Comparison of ENCODE assay signal across 24 cellular contexts in genomic region chr4:130178106-130178505, GRCh38.
DNase-seq lines count a peak whose midpoint lies in the region; ATAC-seq, FAIRE-seq and TF ChIP-seq lines count a peak whose summit lies in the region.
"Had no signal": no experiment of that assay in that cellular context is flagged by ENCODE, and none has a peak within 500 bp of the region (broad histone marks: within the 10 kb centered on the region; RNA-seq: fewer than 3 reads in every experiment).

No MANE protein-coding gene starts in this region.

- H3K23me2 ChIP-seq in H1 (ENCODE audit: low read depth, low read length), result no peaks in the 10 kb centered on the region

- no peak for TF ChIP-seq CTCF in H1 (IDR thresholded peaks at IDR 0.05; ENCODE audit: control extremely low read depth in 1 of 3, insufficient read depth in 1 of 3, low read depth in 1 of 3, low read length in 3 of 3)

- no peaks in the 10 kb centered on the region for H4K20me1 ChIP-seq in H1 (replicated peaks in 1 of 2; ENCODE audit: control insufficient read depth in 1 of 2, insufficient read depth in 2 of 2, low read length in 2 of 2)
- H4K20me1 ChIP-seq: BLaER1 had no signal

- H3K14ac ChIP-seq in H1 (ENCODE audit: insufficient read length), result no peak overlapping the region

- no peak overlapping the region for H2BK120ac ChIP-seq in H1 (replicated peaks; ENCODE audit: low read depth, low read length)

- no peak overlapping the region for H2BK12ac ChIP-seq in H1 (ENCODE audit: low read depth, low read length)

- CTCF ChIA-PET in H1 (lab: Charles Lee; ENCODE audit: partially characterized antibody), result interaction anchor here (0.6 kb wide), 1 partner anchor 26 kb away, joined by 3 read pairs; no protein-coding TSS in a partner anchor

- H3K4me2 ChIP-seq in H1 (ENCODE audit: insufficient read depth in 1 of 2, low read depth in 2 of 2, low read length in 2 of 2), result no peak overlapping the region
- H3K4me2 ChIP-seq: BLaER1 had no signal

- H3K79me1 ChIP-seq in H1 (ENCODE audit: low read depth, low read length), result no peaks in the 10 kb centered on the region

- H2BK5ac ChIP-seq in H1 (ENCODE audit: low read depth, low read length), result no peak overlapping the region

- no peaks in the 10 kb centered on the region for H3K36me3 ChIP-seq in H1 (ENCODE audit: control insufficient read depth in 2 of 4, insufficient read depth in 4 of 4, low read length in 3 of 4)
- H3K36me3 ChIP-seq: BE2C, BLaER1 had no signal

- H2BK15ac ChIP-seq in H1 (ENCODE audit: low read length), result no peak overlapping the region

- no peak for TF ChIP-seq POLR2A in H1 (IDR thresholded peaks at IDR 0.05; ENCODE audit: control extremely low read depth in 1 of 2, low read depth in 2 of 2, low read length in 2 of 2)

- no peak overlapping the region for H4K8ac ChIP-seq in H1 (ENCODE audit: extremely low read depth, insufficient read depth, low read length)

- peaks cover 0 to 5% (median 0%) of the 10 kb centered on the region in 4 experiments; a peak in 1 of 7 replicates for H3K4me1 ChIP-seq in H1 (replicated peaks in 1 of 4; ENCODE audit: control insufficient read depth in 3 of 4, insufficient read depth in 4 of 4, low read length in 3 of 4)
- H3K4me1 ChIP-seq: BE2C had no signal

- no peak overlapping the region for H4K91ac ChIP-seq in H1 (replicated peaks; ENCODE audit: insufficient read length, low read length)

- no peaks in the 10 kb centered on the region for H3K79me2 ChIP-seq in H1 (ENCODE audit: control insufficient read depth in 1 of 2, insufficient read depth in 2 of 2, low read length in 2 of 2)

- no peak overlapping the region for H3K18ac ChIP-seq in H1 (ENCODE audit: extremely low read depth, low read length)

- H3K27ac ChIP-seq in H1 (ENCODE audit: low read depth, low read length), result no peak overlapping the region
- H3K27ac ChIP-seq: BLaER1 had no signal

- TF ChIP-seq EP300 in H1 (IDR thresholded peaks at IDR 0.05; ENCODE audit: borderline replicate concordance in 1 of 2, low read depth in 2 of 2, low read length in 2 of 2), result no peak

- H2AK5ac ChIP-seq in H1 (ENCODE audit: low read depth, low read length), result no peak overlapping the region

- TF ChIP-seq RAD21 in H1 (IDR thresholded peaks at IDR 0.05 in 1 of 2, conservative IDR thresholded peaks at IDR 0.05 in 1 of 2; ENCODE audit: low read depth in 2 of 2, low read length in 2 of 2), result no peak

- H3K23ac ChIP-seq in H1 (ENCODE audit: insufficient read length), result no peak overlapping the region

- H3K56ac ChIP-seq in H1 (replicated peaks; ENCODE audit: insufficient read length, low read depth, low read length), result no peak overlapping the region

- no peak for ATAC-seq in HG02759 (IDR thresholded peaks at IDR 0.05; ENCODE audit: unreplicated experiment)
- ATAC-seq: GM12878 had no signal

- no peak overlapping the region for H4K5ac ChIP-seq in H1 (ENCODE audit: insufficient read length, low read depth, low read length)

- no peak overlapping the region for H3K4ac ChIP-seq in H1 (replicated peaks; ENCODE audit: insufficient read length, low read depth, low read length)

- DNase-seq in NCI-H1417 (lab: John Stamatoyannopoulos, UW) (peak in 2 of 3 experiments; percentile 32 to 80), NCI-H1417 treated with DMSO at 0.1 percent for 48 hours (lab: John Stamatoyannopoulos, UW) (peak; percentile 38), H1 (ENCODE audit: low read depth in 1 of 2, low spot score in 2 of 2) (no peak), NCI-H146 treated with DMSO at 0.1 percent for 48 hours (lab: John Stamatoyannopoulos, UW; ENCODE audit: unreplicated experiment) (no peak), H4 (ENCODE audit: low spot score) (no peak)
- DNase-seq: 8988T; ACHN; BE2C; C1 segment of cervical spinal cord; CD4-positive, CD25-positive, alpha-beta regulatory T cell; CD8-positive, alpha-beta memory T cell; COR-L47; DMS 273 treated with DMSO at 0.1 percent for 48 hours; DMS153; DMS53; DMS79; DND-41; EL; GDM1 had no signal

- H3K9ac ChIP-seq in H1 (replicated peaks in 1 of 4; ENCODE audit: extremely low read depth in 1 of 4, low read depth in 3 of 4, low read length in 3 of 4), result no peak overlapping the region
- H3K9ac ChIP-seq: BLaER1 had no signal

- no peaks in the 10 kb centered on the region for H3K27me3 ChIP-seq in H1 (replicated peaks in 1 of 4; ENCODE audit: control insufficient read depth in 3 of 4, extremely low read depth in 1 of 4, insufficient read depth in 3 of 4, low read length in 3 of 4)
- H3K27me3 ChIP-seq: BE2C, BLaER1 had no signal

- no peak overlapping the region for H2AFZ ChIP-seq in H1 (ENCODE audit: low read length)

- no peaks in the 10 kb centered on the region for H3K9me3 ChIP-seq in H1 (ENCODE audit: insufficient read depth in 2 of 2, low read depth in 1 of 2, low read length in 1 of 2)
- H3K9me3 ChIP-seq: BE2C, BLaER1 had no signal

- H2BK20ac ChIP-seq in H1 (ENCODE audit: low read length), result no peak overlapping the region

- no peak overlapping the region for H3K4me3 ChIP-seq in H1 (ENCODE audit: extremely low read depth in 1 of 4, insufficient read depth in 2 of 4, low read depth in 3 of 4, low read length in 4 of 4)
- H3K4me3 ChIP-seq: BLaER1, GM12878 had no signal

- POLR2A ChIA-PET in H1 (lab: Charles Lee; ENCODE audit: partially characterized antibody), result no interaction called here

- FAIRE-seq in H1 (lab: Jason Lieb, UNC), result peak; percentile 48
- FAIRE-seq: GM12878, GM12892, GM18507 had no signal

TF ChIP-seq in H1, 55 proteins besides CTCF, POLR2A, EP300 and RAD21:
- no peak for TF ChIP-seq KDM5A (IDR thresholded peaks at IDR 0.05; ENCODE audit: low read length)
- no peak for TF ChIP-seq TAF1 (IDR thresholded peaks at IDR 0.05; ENCODE audit: low read depth, low read length)
- no peak for TF ChIP-seq YY1 (IDR thresholded peaks at IDR 0.05; ENCODE audit: low read depth, low read length)
- no peak for TF ChIP-seq GTF2F1 (IDR thresholded peaks at IDR 0.05; ENCODE audit: borderline replicate concordance, low read depth, low read length)
- no peak for TF ChIP-seq FOSL1 (IDR thresholded peaks at IDR 0.05; ENCODE audit: insufficient read depth, low read depth, low read length)

Comparison
In these comparisons a context has a peak if more than half of its experiments do, and no peak if none do; other contexts are left out.
1. DNase-seq: peak in NCI-H1417 (2 of 3) and NCI-H1417 treated with DMSO at 0.1 percent for 48 hours (single experiment); none in H1 (0 of 2), NCI-H146 treated with DMSO at 0.1 percent for 48 hours (single experiment) and H4 (single experiment).